ENCODE assay signal across 1 cellular context in genomic region chr20:10800288-10800687, GRCh38.
TF ChIP-seq lines count a peak whose summit lies in the region.

No MANE protein-coding gene starts in this region.

TF ChIP-seq in HepG2, 621 proteins besides CTCF, POLR2A, EP300 and RAD21 (continued from another document and continues in another):
- TF ChIP-seq MIXL1 (CRISPR knock-in tag; IDR thresholded peaks at IDR 0.05) (peak; percentile 62; the same call in 1 of the 2 replicates), ZHX2 (IDR thresholded peaks at IDR 0.05; ENCODE audit: low read depth) (peak; percentile 28; the same call in 1 of the 2 replicates), ZHX2 (CRISPR knock-in tag; IDR thresholded peaks at IDR 0.05; ENCODE audit: borderline replicate concordance) (no peak), ARHGAP35 (CRISPR knock-in tag; IDR thresholded peaks at IDR 0.05; ENCODE audit: borderline replicate concordance) (no peak), ZNF446 (CRISPR knock-in tag; IDR thresholded peaks at IDR 0.05) (no peak), ATF4 (CRISPR knock-in tag; IDR thresholded peaks at IDR 0.05) (no peak), ATM (IDR thresholded peaks at IDR 0.05; ENCODE audit: borderline replicate concordance) (no peak), ZNF781 (CRISPR knock-in tag; IDR thresholded peaks at IDR 0.05; ENCODE audit: borderline replicate concordance, not compliant biosample characterization) (no peak), SNAPC5 (CRISPR knock-in tag; IDR thresholded peaks at IDR 0.05; ENCODE audit: borderline replicate concordance) (no peak), ZNF276 (CRISPR knock-in tag; IDR thresholded peaks at IDR 0.05; ENCODE audit: low read depth) (no peak), ZNF503 (CRISPR knock-in tag; IDR thresholded peaks at IDR 0.05) (0 out of 2 replicates have a peak, but pooled peaks have one; percentile 51), ZBTB4 (CRISPR knock-in tag; IDR thresholded peaks at IDR 0.05; ENCODE audit: borderline replicate concordance) (no peak), HMGA1 (CRISPR knock-in tag; conservative IDR thresholded peaks at IDR 0.05) (no peak), NCOA5 (CRISPR knock-in tag; IDR thresholded peaks at IDR 0.05) (no peak), CREM (IDR thresholded peaks at IDR 0.05) (0 out of 2 replicates have a peak, but pooled peaks have one; percentile 24), CREM (CRISPR knock-in tag; IDR thresholded peaks at IDR 0.05) (no peak), SIX4 (CRISPR knock-in tag; IDR thresholded peaks at IDR 0.05) (no peak), SMARCE1 (IDR thresholded peaks at IDR 0.05; ENCODE audit: borderline replicate concordance) (no peak), ZNF232 (CRISPR knock-in tag; IDR thresholded peaks at IDR 0.05; ENCODE audit: borderline replicate concordance) (no peak), DPF2 (CRISPR knock-in tag; IDR thresholded peaks at IDR 0.05; ENCODE audit: borderline replicate concordance, low read depth) (no peak), SOX5 (CRISPR knock-in tag; IDR thresholded peaks at IDR 0.05; ENCODE audit: borderline replicate concordance) (peak; percentile 96), HHEX (CRISPR knock-in tag; IDR thresholded peaks at IDR 0.05) (peak; percentile 93), GMEB2 (CRISPR knock-in tag; IDR thresholded peaks at IDR 0.05; ENCODE audit: low read depth) (no peak), GATAD1 (CRISPR knock-in tag; IDR thresholded peaks at IDR 0.05) (peak; percentile 68), ZNF891 (CRISPR knock-in tag; IDR thresholded peaks at IDR 0.05) (no peak), HCFC1 (IDR thresholded peaks at IDR 0.05; ENCODE audit: low read depth, low read length) (no peak), ZNF768 (CRISPR knock-in tag; IDR thresholded peaks at IDR 0.05) (no peak), NFKB2 (CRISPR knock-in tag; IDR thresholded peaks at IDR 0.05; ENCODE audit: borderline replicate concordance) (no peak), ISL2 (CRISPR knock-in tag; IDR thresholded peaks at IDR 0.05) (peak; percentile 78), NBN (conservative IDR thresholded peaks at IDR 0.05) (no peak), ZNF333 (CRISPR knock-in tag; IDR thresholded peaks at IDR 0.05; ENCODE audit: borderline replicate concordance) (no peak), ZNF337 (CRISPR knock-in tag; IDR thresholded peaks at IDR 0.05; ENCODE audit: borderline replicate concordance, low read depth) (no peak), ZNF83 (CRISPR knock-in tag; IDR thresholded peaks at IDR 0.05; ENCODE audit: borderline replicate concordance) (no peak), SP4 (CRISPR knock-in tag; IDR thresholded peaks at IDR 0.05) (no peak), ZNF652 (CRISPR knock-in tag; IDR thresholded peaks at IDR 0.05; ENCODE audit: borderline replicate concordance, low read depth) (no peak), BRF2 (CRISPR knock-in tag; IDR thresholded peaks at IDR 0.05) (no peak), ZFP91 (CRISPR knock-in tag; IDR thresholded peaks at IDR 0.05; ENCODE audit: borderline replicate concordance) (no peak), ELF3 (CRISPR knock-in tag; IDR thresholded peaks at IDR 0.05) (peak; percentile 48; the same call in 1 of the 2 replicates), ZNF235 (CRISPR knock-in tag; IDR thresholded peaks at IDR 0.05; ENCODE audit: borderline replicate concordance) (no peak), STAT6 (CRISPR knock-in tag; IDR thresholded peaks at IDR 0.05; ENCODE audit: borderline replicate concordance) (no peak), NR2F6 (IDR thresholded peaks at IDR 0.05) (peak; percentile 89), NR2F6 (CRISPR knock-in tag; IDR thresholded peaks at IDR 0.05) (peak; percentile 75)
